Comparison of ENCODE assay signal across 28 cellular contexts in the genomic region with DNA sequence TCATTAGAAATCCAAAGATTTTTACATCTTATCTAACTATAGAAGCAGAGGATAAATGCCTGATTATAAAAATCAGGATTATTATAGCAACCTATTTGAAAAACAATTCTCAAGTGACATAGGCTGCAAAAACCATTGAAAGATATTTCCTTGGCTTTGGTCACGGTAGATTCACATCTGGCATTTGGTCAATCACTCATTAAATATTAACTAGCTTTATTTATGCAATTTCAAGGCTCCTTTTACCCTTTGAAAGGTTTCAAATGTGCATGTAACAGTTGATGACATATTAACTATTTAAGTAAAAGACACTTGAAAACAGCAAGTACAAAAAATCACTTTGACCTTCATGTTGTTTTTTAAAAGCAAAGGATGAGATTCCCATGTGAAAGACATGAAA.
"Had no signal": no experiment of that assay in that cellular context is flagged by ENCODE, and none has a peak within 500 bp of the region (broad histone marks: within the 10 kb centered on the region; RNA-seq: fewer than 3 reads in every experiment).

No MANE protein-coding gene starts in this region.

- H3K4me1 ChIP-seq: breast epithelium, esophagus muscularis mucosa, foreskin keratinocyte, heart right ventricle, pancreas, prostate gland, right atrium auricular region, spleen, tibial nerve had no signal

- H3K27ac Mint-ChIP-seq: activated naive CD4-positive, alpha-beta T cell treated with anti-CD3 and anti-CD28 coated beads, Interleukin-2, amount 50 U/mL, for 72 hours; activated T-cell treated with anti-CD3 and anti-CD28 coated beads, Interleukin-2, amount 50 U/mL, for 72 hours; dendritic cell treated with granulocyte-macrophage colony-stimulating factor and Interleukin-4, amounts not matched to agents 40 ng/mL and 50 ng/mL, for 4 days; endodermal cell; mesothelial cell of epicardium; naive B cell had no signal

- H3K27ac ChIP-seq: breast epithelium, esophagus muscularis mucosa, foreskin keratinocyte, heart right ventricle, pancreas, prostate gland, right atrium auricular region, spleen, tibial nerve, VCaP had no signal

- ATAC-seq: activated naive CD4-positive, alpha-beta T cell treated with anti-CD3 and anti-CD28 coated beads, Interleukin-2, amount 50 U/mL, for 72 hours; activated T-cell treated with anti-CD3 and anti-CD28 coated beads, Interleukin-2, amount 50 U/mL, for 72 hours; foreskin keratinocyte; heart right ventricle; left cardiac atrium; pancreas had no signal

- H3K4me3 Mint-ChIP-seq: activated T-cell treated with anti-CD3 and anti-CD28 coated beads, Interleukin-2, amount 50 U/mL, for 72 hours; dendritic cell treated with granulocyte-macrophage colony-stimulating factor and Interleukin-4, amounts not matched to agents 40 ng/mL and 50 ng/mL, for 4 days; endodermal cell; mesothelial cell of epicardium; naive B cell; neural crest cell had no signal

- H3K27me3 Mint-ChIP-seq: dendritic cell treated with granulocyte-macrophage colony-stimulating factor and Interleukin-4, amounts not matched to agents 40 ng/mL and 50 ng/mL, for 4 days had no signal

- H3K36me3 Mint-ChIP-seq: mesothelial cell of epicardium had no signal

- FAIRE-seq: pancreas, urothelium cell line had no signal

- H3K27me3 ChIP-seq: breast epithelium, esophagus muscularis mucosa, heart right ventricle, pancreas, right atrium auricular region, spleen, tibial nerve had no signal

- H3K9me3 Mint-ChIP-seq: dendritic cell treated with granulocyte-macrophage colony-stimulating factor and Interleukin-4, amounts not matched to agents 40 ng/mL and 50 ng/mL, for 4 days had no signal

- DNase-seq: activated CD4-positive, alpha-beta T cell treated with anti-CD3 and anti-CD28 coated beads for 4 hours; activated CD4-positive, alpha-beta T cell treated with anti-CD3 and anti-CD28 coated beads, Interleukin-2, amount 50 U/mL, for 4 hours; activated naive CD4-positive, alpha-beta T cell; activated T-cell treated with anti-CD3 and anti-CD28 coated beads for 4 hours; activated T-cell treated with anti-CD3 and anti-CD28 coated beads, Interleukin-2, amount 50 U/mL, for 72 hours; central memory CD4-positive, alpha-beta T cell; endodermal cell; foreskin keratinocyte; heart right ventricle; left cardiac atrium; mammary epithelial cell; naive B cell; nucleus accumbens; pancreas; spleen; stimulated activated naive CD4-positive, alpha-beta T cell treated with Interleukin-2 at 50 U/mL for 16 hours; T-helper 1 cell had no signal

- H3K9me3 ChIP-seq: breast epithelium, pancreas, prostate gland, spleen, tibial nerve had no signal

- H3K4me3 ChIP-seq: breast epithelium, esophagus muscularis mucosa, heart right ventricle, pancreas, prostate gland, right atrium auricular region, spleen, tibial nerve had no signal

- H3K36me3 ChIP-seq: breast epithelium, esophagus muscularis mucosa, heart right ventricle, pancreas, prostate gland, right atrium auricular region, spleen, tibial nerve had no signal
